In the genomic region with DNA sequence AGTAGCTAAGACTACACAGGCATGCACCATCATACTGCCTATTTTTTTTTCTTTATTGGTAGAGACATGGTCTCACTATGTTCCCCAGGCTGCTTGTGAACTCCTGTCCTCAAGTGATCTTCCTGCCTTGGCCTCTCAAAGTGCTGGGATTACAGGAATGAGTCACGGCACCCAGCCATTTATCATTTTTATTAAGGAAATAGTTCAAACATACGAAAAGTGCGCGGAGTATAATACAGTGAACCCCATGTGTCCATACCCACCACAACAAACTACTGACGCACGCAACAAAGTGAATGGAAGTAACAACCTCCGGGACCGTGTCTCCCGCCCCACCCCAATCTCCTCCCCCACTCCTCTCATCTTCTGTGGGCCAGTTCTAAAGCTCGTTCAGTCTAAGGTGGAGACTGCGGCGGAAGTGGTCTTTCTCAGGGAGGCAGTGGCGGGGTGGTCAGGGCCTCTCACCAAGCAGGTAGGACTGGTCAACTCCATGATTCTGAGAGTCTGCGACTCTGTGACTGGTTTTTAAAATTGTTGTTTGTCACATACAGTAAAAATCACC, we compare ENCODE assay signal across 1 cellular context.
TF ChIP-seq lines count a peak whose summit lies in the region.

No MANE protein-coding gene starts in this region.

TF ChIP-seq in K562, 482 proteins besides CTCF, POLR2A, EP300 and RAD21 (continued from another document):
- TF ChIP-seq ZBTB7A (IDR thresholded peaks at IDR 0.05; ENCODE audit: borderline replicate concordance, control insufficient read depth, low read depth, low read length), result no peak
- no peak for TF ChIP-seq HNRNPK (IDR thresholded peaks at IDR 0.05; ENCODE audit: low read depth, low read length, poor library complexity, severe bottlenecking)
- TF ChIP-seq, protein P1, sequence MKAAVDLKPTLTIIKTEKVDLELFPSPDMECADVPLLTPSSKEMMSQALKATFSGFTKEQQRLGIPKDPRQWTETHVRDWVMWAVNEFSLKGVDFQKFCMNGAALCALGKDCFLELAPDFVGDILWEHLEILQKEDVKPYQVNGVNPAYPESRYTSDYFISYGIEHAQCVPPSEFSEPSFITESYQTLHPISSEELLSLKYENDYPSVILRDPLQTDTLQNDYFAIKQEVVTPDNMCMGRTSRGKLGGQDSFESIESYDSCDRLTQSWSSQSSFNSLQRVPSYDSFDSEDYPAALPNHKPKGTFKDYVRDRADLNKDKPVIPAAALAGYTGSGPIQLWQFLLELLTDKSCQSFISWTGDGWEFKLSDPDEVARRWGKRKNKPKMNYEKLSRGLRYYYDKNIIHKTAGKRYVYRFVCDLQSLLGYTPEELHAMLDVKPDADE (conservative IDR thresholded peaks at IDR 0.05; ENCODE audit: control insufficient read depth, low read depth, low read length), result no peak
- TF ChIP-seq ZNF551 (CRISPR knock-in tag; IDR thresholded peaks at IDR 0.05), result no peak
- TF ChIP-seq ZKSCAN8 (CRISPR knock-in tag; IDR thresholded peaks at IDR 0.05), result peak; percentile 56; the same call in 1 of the 2 replicates
- no peak for TF ChIP-seq RBM17 (IDR thresholded peaks at IDR 0.05; ENCODE audit: borderline replicate concordance, low read depth, low read length)
TF ChIP-seq in K562: peak in this region for 35.
